In the genomic region with DNA sequence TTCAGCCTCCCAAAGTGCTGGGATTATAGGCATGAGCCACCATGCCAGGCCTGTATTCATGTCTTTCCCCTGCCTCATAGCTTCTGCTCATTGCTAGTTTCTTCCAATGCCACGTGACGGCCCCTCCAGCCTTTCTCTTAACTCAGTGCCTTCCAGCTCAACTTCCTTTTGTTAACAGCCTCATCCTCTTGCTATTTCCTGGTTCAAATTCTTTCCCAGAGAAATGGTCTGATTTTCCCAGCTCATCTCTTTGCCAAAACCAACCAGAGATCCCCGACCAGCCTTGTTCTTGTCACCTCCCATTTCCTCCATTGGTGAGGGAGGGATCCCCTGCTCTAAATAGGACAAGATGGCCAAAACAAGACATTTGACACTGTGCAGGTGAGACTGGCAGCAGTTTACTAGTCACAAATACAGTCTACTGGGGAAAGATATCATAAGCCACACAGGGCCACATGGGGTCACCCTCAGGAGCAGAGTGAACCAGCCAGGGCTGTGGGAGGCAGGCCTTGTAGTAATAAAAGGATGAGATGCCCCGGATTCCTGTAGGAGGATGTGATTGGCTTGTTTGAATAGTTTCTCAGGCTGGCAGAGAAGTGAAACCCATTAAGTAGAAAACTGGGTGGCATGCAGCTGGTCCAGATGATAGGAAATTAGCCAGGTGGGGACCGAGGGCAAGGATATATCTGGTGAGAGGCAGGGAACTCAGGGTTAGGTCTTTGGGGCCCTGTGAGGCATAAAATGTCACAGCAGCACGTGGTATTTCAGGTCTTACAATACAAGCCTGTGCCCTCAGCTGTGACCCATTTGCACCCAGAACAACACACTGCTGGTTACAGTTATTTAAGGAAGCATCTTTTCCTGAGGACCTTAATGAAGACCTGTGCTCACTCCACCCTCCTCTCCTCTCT, we compare ENCODE assay signal across 2 cellular contexts.
TF ChIP-seq lines count a peak whose summit lies in the region.

No MANE protein-coding gene starts in this region.

TF ChIP-seq in SK-N-SH, 30 proteins besides CTCF, POLR2A, EP300 and RAD21 (continued from another document):
- TF ChIP-seq MXI1 (IDR thresholded peaks at IDR 0.05; ENCODE audit: low read depth, low read length) (no peak), RFX5 (IDR thresholded peaks at IDR 0.05; ENCODE audit: low read length) (no peak), FOXJ3 (CRISPR knock-in tag; IDR thresholded peaks at IDR 0.05) (no peak)

TF ChIP-seq in SK-N-SH treated with all-trans-retinoic acid at 6 μM for 48 hours, 23 proteins besides CTCF, POLR2A, EP300 and RAD21 (continued from another document):
- TF ChIP-seq, protein P1, sequence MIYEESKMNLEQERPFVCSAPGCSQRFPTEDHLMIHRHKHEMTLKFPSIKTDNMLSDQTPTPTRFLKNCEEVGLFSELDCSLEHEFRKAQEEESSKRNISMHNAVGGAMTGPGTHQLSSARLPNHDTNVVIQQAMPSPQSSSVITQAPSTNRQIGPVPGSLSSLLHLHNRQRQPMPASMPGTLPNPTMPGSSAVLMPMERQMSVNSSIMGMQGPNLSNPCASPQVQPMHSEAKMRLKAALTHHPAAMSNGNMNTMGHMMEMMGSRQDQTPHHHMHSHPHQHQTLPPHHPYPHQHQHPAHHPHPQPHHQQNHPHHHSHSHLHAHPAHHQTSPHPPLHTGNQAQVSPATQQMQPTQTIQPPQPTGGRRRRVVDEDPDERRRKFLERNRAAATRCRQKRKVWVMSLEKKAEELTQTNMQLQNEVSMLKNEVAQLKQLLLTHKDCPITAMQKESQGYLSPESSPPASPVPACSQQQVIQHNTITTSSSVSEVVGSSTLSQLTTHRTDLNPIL (CRISPR knock-in tag; IDR thresholded peaks at IDR 0.05; ENCODE audit: low read depth): no peak
- no peak for TF ChIP-seq ISL1 (CRISPR knock-in tag; IDR thresholded peaks at IDR 0.05)
- no peak for TF ChIP-seq ZFP30 (CRISPR knock-in tag; IDR thresholded peaks at IDR 0.05)
- no peak for TF ChIP-seq BACH2 (CRISPR knock-in tag; IDR thresholded peaks at IDR 0.05; ENCODE audit: borderline replicate concordance)
- TF ChIP-seq, protein P2, sequence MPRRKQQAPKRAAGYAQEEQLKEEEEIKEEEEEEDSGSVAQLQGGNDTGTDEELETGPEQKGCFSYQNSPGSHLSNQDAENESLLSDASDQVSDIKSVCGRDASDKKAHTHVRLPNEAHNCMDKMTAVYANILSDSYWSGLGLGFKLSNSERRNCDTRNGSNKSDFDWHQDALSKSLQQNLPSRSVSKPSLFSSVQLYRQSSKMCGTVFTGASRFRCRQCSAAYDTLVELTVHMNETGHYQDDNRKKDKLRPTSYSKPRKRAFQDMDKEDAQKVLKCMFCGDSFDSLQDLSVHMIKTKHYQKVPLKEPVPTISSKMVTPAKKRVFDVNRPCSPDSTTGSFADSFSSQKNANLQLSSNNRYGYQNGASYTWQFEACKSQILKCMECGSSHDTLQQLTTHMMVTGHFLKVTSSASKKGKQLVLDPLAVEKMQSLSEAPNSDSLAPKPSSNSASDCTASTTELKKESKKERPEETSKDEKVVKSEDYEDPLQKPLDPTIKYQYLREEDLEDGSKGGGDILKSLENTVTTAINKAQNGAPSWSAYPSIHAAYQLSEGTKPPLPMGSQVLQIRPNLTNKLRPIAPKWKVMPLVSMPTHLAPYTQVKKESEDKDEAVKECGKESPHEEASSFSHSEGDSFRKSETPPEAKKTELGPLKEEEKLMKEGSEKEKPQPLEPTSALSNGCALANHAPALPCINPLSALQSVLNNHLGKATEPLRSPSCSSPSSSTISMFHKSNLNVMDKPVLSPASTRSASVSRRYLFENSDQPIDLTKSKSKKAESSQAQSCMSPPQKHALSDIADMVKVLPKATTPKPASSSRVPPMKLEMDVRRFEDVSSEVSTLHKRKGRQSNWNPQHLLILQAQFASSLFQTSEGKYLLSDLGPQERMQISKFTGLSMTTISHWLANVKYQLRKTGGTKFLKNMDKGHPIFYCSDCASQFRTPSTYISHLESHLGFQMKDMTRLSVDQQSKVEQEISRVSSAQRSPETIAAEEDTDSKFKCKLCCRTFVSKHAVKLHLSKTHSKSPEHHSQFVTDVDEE (CRISPR knock-in tag; IDR thresholded peaks at IDR 0.05): no peak
- no peak for TF ChIP-seq ZNF565 (CRISPR knock-in tag; conservative IDR thresholded peaks at IDR 0.05; ENCODE audit: low read depth)
- TF ChIP-seq, protein P3, sequence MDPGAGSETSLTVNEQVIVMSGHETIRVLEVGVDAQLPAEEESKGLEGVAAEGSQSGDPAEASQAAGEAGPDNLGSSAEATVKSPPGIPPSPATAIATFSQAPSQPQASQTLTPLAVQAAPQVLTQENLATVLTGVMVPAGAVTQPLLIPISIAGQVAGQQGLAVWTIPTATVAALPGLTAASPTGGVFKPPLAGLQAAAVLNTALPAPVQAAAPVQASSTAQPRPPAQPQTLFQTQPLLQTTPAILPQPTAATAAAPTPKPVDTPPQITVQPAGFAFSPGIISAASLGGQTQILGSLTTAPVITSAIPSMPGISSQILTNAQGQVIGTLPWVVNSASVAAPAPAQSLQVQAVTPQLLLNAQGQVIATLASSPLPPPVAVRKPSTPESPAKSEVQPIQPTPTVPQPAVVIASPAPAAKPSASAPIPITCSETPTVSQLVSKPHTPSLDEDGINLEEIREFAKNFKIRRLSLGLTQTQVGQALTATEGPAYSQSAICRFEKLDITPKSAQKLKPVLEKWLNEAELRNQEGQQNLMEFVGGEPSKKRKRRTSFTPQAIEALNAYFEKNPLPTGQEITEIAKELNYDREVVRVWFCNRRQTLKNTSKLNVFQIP (CRISPR knock-in tag; IDR thresholded peaks at IDR 0.05; ENCODE audit: borderline replicate concordance, low read depth): no peak
- no peak for TF ChIP-seq ZC3H10 (CRISPR knock-in tag; IDR thresholded peaks at IDR 0.05)
- no peak for TF ChIP-seq ZFP3 (CRISPR knock-in tag; IDR thresholded peaks at IDR 0.05)
- TF ChIP-seq GLIS3 (CRISPR knock-in tag; IDR thresholded peaks at IDR 0.05): no peak
